Comparison of ENCODE assay signal across 22 cellular contexts in the genomic region with DNA sequence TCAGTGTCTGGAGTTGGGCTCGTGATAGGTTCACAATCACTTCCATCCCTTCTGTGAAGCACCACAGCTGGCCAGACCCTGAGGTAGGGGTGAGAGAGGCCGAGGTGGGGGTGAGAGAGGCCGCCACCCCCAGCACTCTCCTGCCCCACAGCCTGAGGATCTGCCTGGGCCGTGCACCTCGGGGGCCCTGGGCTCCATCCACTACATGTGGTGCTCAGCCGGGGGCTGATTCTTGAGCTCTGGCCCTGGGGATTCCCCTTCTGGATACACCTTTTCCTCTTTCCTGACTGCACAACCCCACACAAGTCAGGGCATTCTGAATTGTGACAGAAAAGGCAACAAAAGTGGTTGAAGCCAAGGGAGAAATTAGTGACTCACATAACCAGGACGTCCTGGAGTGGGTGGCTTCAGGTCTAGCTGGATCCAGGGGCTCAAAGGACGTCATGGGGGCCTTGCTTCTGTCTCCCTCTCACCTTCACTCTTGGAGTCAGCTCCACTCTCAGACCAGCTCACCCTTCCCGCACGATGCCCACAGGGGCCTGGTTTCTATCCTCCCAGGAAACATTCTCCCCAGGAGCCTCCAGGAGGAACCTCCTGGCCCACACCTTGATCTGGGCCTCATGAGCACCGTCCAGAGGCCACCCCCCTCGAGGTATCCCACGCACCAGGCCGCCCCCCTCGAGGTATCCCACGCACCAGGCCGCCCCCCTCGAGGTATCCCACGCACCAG. TPM values are rescaled to one million over a fixed set of nuclear protein-coding genes. Genes with fewer than 3 reads are reported as not detected.
DNase-seq lines count a peak whose midpoint lies in the region; ATAC-seq and TF ChIP-seq lines count a peak whose summit lies in the region.
"Had no signal": no experiment of that assay in that cellular context is flagged by ENCODE, and none has a peak within 500 bp of the region (broad histone marks: within the 10 kb centered on the region; RNA-seq: fewer than 3 reads in every experiment).

No MANE protein-coding gene starts in this region.

- TF ChIP-seq CTCF in NB4 (IDR thresholded peaks at IDR 0.05; ENCODE audit: low read depth, low read length) (no peak), chondrocyte (IDR thresholded peaks at IDR 0.05) (no peak)

- H3K9me3 Mint-ChIP-seq in activated naive CD8-positive, alpha-beta T cell treated with anti-CD3 and anti-CD28 coated beads, Interleukin-2, amount 10 ng/mL, durations not matched to agents 7 days and 5 days, result no peaks in the 10 kb centered on the region
- H3K9me3 Mint-ChIP-seq in activated naive CD8-positive, alpha-beta T cell treated with anti-CD3 and anti-CD28 coated beads for 36 hours, result peaks cover 2% of the 10 kb centered on the region
- H3K9me3 Mint-ChIP-seq in chondrocyte (ENCODE audit: low read depth), result no peaks in the 10 kb centered on the region
- peaks cover 3 to 4% of the 10 kb centered on the region in 2 donors for H3K9me3 Mint-ChIP-seq in stimulated activated naive B cell treated with anti-CD40 and anti-IgM and Interleukin-4, amounts not matched to agents 10 μg/mL and 1 μg/mL and 100 μg/mL, for 72 hours
- H3K9me3 Mint-ChIP-seq: activated T-cell treated with anti-CD3 and anti-CD28 coated beads, Interleukin-2, amount 50 U/mL, for 72 hours; CD8-positive, alpha-beta T cell had no signal

- peaks cover 2% of the 10 kb centered on the region for H3K27me3 Mint-ChIP-seq in activated naive CD8-positive, alpha-beta T cell treated with anti-CD3 and anti-CD28 coated beads, Interleukin-2, amount 10 ng/mL, durations not matched to agents 7 days and 5 days
- no peaks in the 10 kb centered on the region for H3K27me3 Mint-ChIP-seq in activated naive CD8-positive, alpha-beta T cell treated with anti-CD3 and anti-CD28 coated beads for 36 hours
- H3K27me3 Mint-ChIP-seq in chondrocyte (ENCODE audit: low read depth), result peaks cover 17% of the 10 kb centered on the region
- peaks cover 0 to 12% of the 10 kb centered on the region in 2 donors for H3K27me3 Mint-ChIP-seq in stimulated activated naive B cell treated with anti-CD40 and anti-IgM and Interleukin-4, amounts not matched to agents 10 μg/mL and 1 μg/mL and 100 μg/mL, for 72 hours
- H3K27me3 Mint-ChIP-seq: activated naive CD8-positive, alpha-beta T cell had no signal

- peak overlapping the region; percentile 45 for H3K4me3 Mint-ChIP-seq in activated naive CD8-positive, alpha-beta T cell treated with anti-CD3 and anti-CD28 coated beads, Interleukin-2, amount 10 ng/mL, durations not matched to agents 7 days and 5 days
- no peak overlapping the region for H3K4me3 Mint-ChIP-seq in activated naive CD8-positive, alpha-beta T cell treated with anti-CD3 and anti-CD28 coated beads for 36 hours
- no peak overlapping the region for H3K4me3 Mint-ChIP-seq in chondrocyte (ENCODE audit: unreplicated experiment)
- peak overlapping the region; percentile 46 to 48 for H3K4me3 Mint-ChIP-seq in stimulated activated naive B cell treated with anti-CD40 and anti-IgM and Interleukin-4, amounts not matched to agents 10 μg/mL and 1 μg/mL and 100 μg/mL, for 72 hours
- H3K4me3 Mint-ChIP-seq: activated naive CD8-positive, alpha-beta T cell had no signal

- peaks cover 3% of the 10 kb centered on the region for H3K36me3 Mint-ChIP-seq in activated naive CD8-positive, alpha-beta T cell treated with anti-CD3 and anti-CD28 coated beads, Interleukin-2, amount 10 ng/mL, durations not matched to agents 7 days and 5 days
- peaks cover 3% of the 10 kb centered on the region for H3K36me3 Mint-ChIP-seq in activated naive CD8-positive, alpha-beta T cell treated with anti-CD3 and anti-CD28 coated beads for 36 hours
- H3K36me3 Mint-ChIP-seq in chondrocyte (ENCODE audit: low read depth), result no peaks in the 10 kb centered on the region
- H3K36me3 Mint-ChIP-seq in stimulated activated naive B cell treated with anti-CD40 and anti-IgM and Interleukin-4, amounts not matched to agents 10 μg/mL and 1 μg/mL and 100 μg/mL, for 72 hours, result peaks cover 3 to 4% of the 10 kb centered on the region in 2 donors
- H3K36me3 Mint-ChIP-seq: activated naive CD8-positive, alpha-beta T cell; CD8-positive, alpha-beta T cell had no signal

- POLR2A ChIA-PET in activated naive CD8-positive, alpha-beta T cell treated with anti-CD3 and anti-CD28 coated beads, Interleukin-2, amount 10 ng/mL, durations not matched to agents 7 days and 5 days (lab: Charles Lee), result interaction anchor here (1.5 to 4.0 kb wide), 3 partner anchors 8 to 11 kb away, joined by 4 to 48 read pairs (median 7); a partner anchor contains a TSS

- peaks cover 21% of the 10 kb centered on the region for H3K4me1 Mint-ChIP-seq in activated naive CD8-positive, alpha-beta T cell treated with anti-CD3 and anti-CD28 coated beads, Interleukin-2, amount 10 ng/mL, durations not matched to agents 7 days and 5 days
- peaks cover 17% of the 10 kb centered on the region for H3K4me1 Mint-ChIP-seq in activated naive CD8-positive, alpha-beta T cell treated with anti-CD3 and anti-CD28 coated beads for 36 hours
- H3K4me1 Mint-ChIP-seq in chondrocyte (ENCODE audit: low read depth), result no peaks in the 10 kb centered on the region
- peaks cover 33 to 69% of the 10 kb centered on the region in 2 donors for H3K4me1 Mint-ChIP-seq in stimulated activated naive B cell treated with anti-CD40 and anti-IgM and Interleukin-4, amounts not matched to agents 10 μg/mL and 1 μg/mL and 100 μg/mL, for 72 hours

- no peak for DNase-seq in activated naive CD8-positive, alpha-beta T cell treated with anti-CD3 and anti-CD28 coated beads, Interleukin-2, amount 10 ng/mL, durations not matched to agents 7 days and 5 days
- no peak for DNase-seq in activated naive CD8-positive, alpha-beta T cell treated with anti-CD3 and anti-CD28 coated beads for 36 hours
- DNase-seq in NB4 (ENCODE audit: low read depth) (peak; percentile 47), chondrocyte (ENCODE audit: low spot score) (peak; percentile 59), anterior cingulate cortex (lab: John Stamatoyannopoulos, UW) (no peak)
- DNase-seq in stimulated activated naive B cell treated with anti-CD40 and anti-IgM and Interleukin-4, amounts not matched to agents 10 μg/mL and 1 μg/mL and 100 μg/mL, for 72 hours, result no peak
- DNase-seq: activated CD4-positive, CD25-positive, alpha-beta regulatory T cell; activated T-cell treated with anti-CD3 and anti-CD28 coated beads, Interleukin-2, amount 50 U/mL, for 72 hours; body of pancreas; CD8-positive, alpha-beta T cell; effector CD4-positive, alpha-beta T cell; left colon; NCI-H1105 treated with DMSO at 0.1 percent for 48 hours; NCI-H2029; NCI-H2227 treated with DMSO at 0.1 percent for 48 hours; nucleus accumbens; SHP77; stimulated activated CD4-positive, alpha-beta T cell treated with anti-CD3 and anti-CD28 coated beads, Interleukin-2, amount 100 ng/mL, for 48 hours had no signal

- H3K4me3 ChIP-seq in NB4 (ENCODE audit: low read depth, low read length), result no peak overlapping the region
- H3K4me3 ChIP-seq: body of pancreas, HAP-1, thoracic aorta had no signal

- H3K27ac Mint-ChIP-seq in activated naive CD8-positive, alpha-beta T cell treated with anti-CD3 and anti-CD28 coated beads, Interleukin-2, amount 10 ng/mL, durations not matched to agents 7 days and 5 days, result no peak overlapping the region
- H3K27ac Mint-ChIP-seq in activated naive CD8-positive, alpha-beta T cell treated with anti-CD3 and anti-CD28 coated beads for 36 hours, result no peak overlapping the region
- H3K27ac Mint-ChIP-seq in chondrocyte (ENCODE audit: unreplicated experiment), result no peak overlapping the region
- H3K27ac Mint-ChIP-seq in stimulated activated naive B cell treated with anti-CD40 and anti-IgM and Interleukin-4, amounts not matched to agents 10 μg/mL and 1 μg/mL and 100 μg/mL, for 72 hours, result peak overlapping the region; percentile 60
- H3K27ac Mint-ChIP-seq: activated naive CD8-positive, alpha-beta T cell; activated T-cell treated with anti-CD3 and anti-CD28 coated beads, Interleukin-2, amount 50 U/mL, for 72 hours had no signal

- no peak for TF ChIP-seq POLR2A in NB4 (IDR thresholded peaks at IDR 0.05; ENCODE audit: extremely low read depth, insufficient read length)

- ATAC-seq in activated naive CD8-positive, alpha-beta T cell treated with anti-CD3 and anti-CD28 coated beads, Interleukin-2, amount 10 ng/mL, durations not matched to agents 7 days and 5 days (ENCODE audit: low read depth), result no peak
- no peak for ATAC-seq in stimulated activated naive B cell treated with anti-CD40 and anti-IgM and Interleukin-4, amounts not matched to agents 10 μg/mL and 1 μg/mL and 100 μg/mL, for 72 hours (replicated peaks)
- no peak for ATAC-seq in HG03565 (IDR thresholded peaks at IDR 0.05; ENCODE audit: unreplicated experiment)
- ATAC-seq: body of pancreas; CD8-positive, alpha-beta T cell; left colon had no signal

RNA-seq across cellular contexts. Expression of a gene that starts 12.1 kb away (rescaled TPM):
- 10 to 100 TPM; 67.1 to 67.2 TPM for total RNA-seq in activated naive CD8-positive, alpha-beta T cell treated with anti-CD3 and anti-CD28 coated beads, Interleukin-2, amount 10 ng/mL, durations not matched to agents 7 days and 5 days
- total RNA-seq in activated naive CD8-positive, alpha-beta T cell treated with anti-CD3 and anti-CD28 coated beads for 36 hours, result 10 to 100 TPM; 53.1 to 55.9 TPM
- 35.3 to 41.6 TPM (median 41.1 TPM) in 3 replicates for total RNA-seq in chondrocyte

Comparison
In these comparisons a context has a peak if more than half of its experiments do, and no peak if none do; other contexts are left out.
1. H3K4me3 Mint-ChIP-seq: peak in activated naive CD8-positive, alpha-beta T cell treated with anti-CD3 and anti-CD28 coated beads, Interleukin-2, amount 10 ng/mL, durations not matched to agents 7 days and 5 days (single experiment) and stimulated activated naive B cell treated with anti-CD40 and anti-IgM and Interleukin-4, amounts not matched to agents 10 μg/mL and 1 μg/mL and 100 μg/mL, for 72 hours (2 of 2); none in activated naive CD8-positive, alpha-beta T cell treated with anti-CD3 and anti-CD28 coated beads for 36 hours (single experiment) and chondrocyte (single experiment).
2. DNase-seq: peak in NB4 (single experiment) and chondrocyte (single experiment); none in activated naive CD8-positive, alpha-beta T cell treated with anti-CD3 and anti-CD28 coated beads, Interleukin-2, amount 10 ng/mL, durations not matched to agents 7 days and 5 days (single experiment), activated naive CD8-positive, alpha-beta T cell treated with anti-CD3 and anti-CD28 coated beads for 36 hours (single experiment), stimulated activated naive B cell treated with anti-CD40 and anti-IgM and Interleukin-4, amounts not matched to agents 10 μg/mL and 1 μg/mL and 100 μg/mL, for 72 hours (single experiment) and anterior cingulate cortex (0 of 58).